ENCODE assay signal across 8 cellular contexts in the genomic region with DNA sequence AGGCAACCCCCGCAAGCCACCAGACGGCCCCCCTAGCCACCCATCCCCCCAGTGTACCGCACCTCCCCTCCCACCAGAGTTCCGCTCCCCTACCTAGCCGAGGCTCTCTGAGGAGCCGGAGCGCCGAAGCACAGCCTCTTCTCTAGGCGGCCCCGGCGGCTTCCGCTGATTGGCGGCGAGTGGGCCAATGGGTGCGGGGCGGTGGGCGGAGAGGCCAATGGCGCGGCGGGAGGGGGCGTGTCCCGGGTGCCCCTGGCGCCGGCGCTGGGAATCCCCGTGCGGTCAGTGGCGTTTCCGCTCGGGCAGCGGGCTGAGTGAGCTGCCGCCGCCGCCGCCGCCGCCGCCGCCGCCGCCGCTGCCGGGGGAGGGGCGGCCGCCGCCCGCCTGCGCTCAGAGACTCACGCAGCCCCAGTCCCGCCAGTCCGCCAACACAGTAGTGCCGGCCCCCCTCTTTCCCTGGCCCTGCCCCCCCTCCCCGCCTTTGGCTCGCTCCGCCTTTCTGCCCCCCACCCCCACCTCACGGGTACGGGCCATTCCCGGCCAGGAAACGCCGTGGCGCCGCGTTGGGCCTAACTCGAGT. TPM values are rescaled to one million over a fixed set of nuclear protein-coding genes. Genes with fewer than 3 reads are reported as not detected.
DNase-seq lines count a peak whose midpoint lies in the region; ATAC-seq and TF ChIP-seq lines count a peak whose summit lies in the region.

A gene with protein sequence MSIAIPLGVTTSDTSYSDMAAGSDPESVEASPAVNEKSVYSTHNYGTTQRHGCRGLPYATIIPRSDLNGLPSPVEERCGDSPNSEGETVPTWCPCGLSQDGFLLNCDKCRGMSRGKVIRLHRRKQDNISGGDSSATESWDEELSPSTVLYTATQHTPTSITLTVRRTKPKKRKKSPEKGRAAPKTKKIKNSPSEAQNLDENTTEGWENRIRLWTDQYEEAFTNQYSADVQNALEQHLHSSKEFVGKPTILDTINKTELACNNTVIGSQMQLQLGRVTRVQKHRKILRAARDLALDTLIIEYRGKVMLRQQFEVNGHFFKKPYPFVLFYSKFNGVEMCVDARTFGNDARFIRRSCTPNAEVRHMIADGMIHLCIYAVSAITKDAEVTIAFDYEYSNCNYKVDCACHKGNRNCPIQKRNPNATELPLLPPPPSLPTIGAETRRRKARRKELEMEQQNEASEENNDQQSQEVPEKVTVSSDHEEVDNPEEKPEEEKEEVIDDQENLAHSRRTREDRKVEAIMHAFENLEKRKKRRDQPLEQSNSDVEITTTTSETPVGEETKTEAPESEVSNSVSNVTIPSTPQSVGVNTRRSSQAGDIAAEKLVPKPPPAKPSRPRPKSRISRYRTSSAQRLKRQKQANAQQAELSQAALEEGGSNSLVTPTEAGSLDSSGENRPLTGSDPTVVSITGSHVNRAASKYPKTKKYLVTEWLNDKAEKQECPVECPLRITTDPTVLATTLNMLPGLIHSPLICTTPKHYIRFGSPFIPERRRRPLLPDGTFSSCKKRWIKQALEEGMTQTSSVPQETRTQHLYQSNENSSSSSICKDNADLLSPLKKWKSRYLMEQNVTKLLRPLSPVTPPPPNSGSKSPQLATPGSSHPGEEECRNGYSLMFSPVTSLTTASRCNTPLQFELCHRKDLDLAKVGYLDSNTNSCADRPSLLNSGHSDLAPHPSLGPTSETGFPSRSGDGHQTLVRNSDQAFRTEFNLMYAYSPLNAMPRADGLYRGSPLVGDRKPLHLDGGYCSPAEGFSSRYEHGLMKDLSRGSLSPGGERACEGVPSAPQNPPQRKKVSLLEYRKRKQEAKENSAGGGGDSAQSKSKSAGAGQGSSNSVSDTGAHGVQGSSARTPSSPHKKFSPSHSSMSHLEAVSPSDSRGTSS (N-terminal part only) (plus strand): TSS at position 285 of the 580 bp plus-strand sequence. CDS start 31,324 bp downstream, outside the sequence.

- H3K27ac ChIP-seq in left ventricle myocardium inferior (replicated peaks) = peak within 1 kb of the TSS; percentile 98

- H3K36me3 ChIP-seq in left ventricle myocardium inferior = peaks cover 13% of the 10 kb centered on the region

- peaks cover 82% of the 10 kb centered on the region for H3K4me1 ChIP-seq in left ventricle myocardium inferior

- no peaks in the 10 kb centered on the region for H3K27me3 ChIP-seq in left ventricle myocardium inferior (ENCODE audit: low read depth)

- H3K4me3 Mint-ChIP-seq in T-helper 17 cell (peak within 1 kb of the TSS; percentile 98), progenitor cell of endocrine pancreas (ENCODE audit: low read depth) (peak within 1 kb of the TSS; percentile 97)

- ATAC-seq in GM18498 (IDR thresholded peaks at IDR 0.05; ENCODE audit: unreplicated experiment) (peak; percentile 58), HG02884 (IDR thresholded peaks at IDR 0.05; ENCODE audit: unreplicated experiment) (peak; percentile 41), T-helper 17 cell (peak; percentile 67)

- H3K4me3 ChIP-seq in left ventricle myocardium inferior = peak within 1 kb of the TSS; percentile 80

- H3K4me1 Mint-ChIP-seq in T-helper 17 cell (peaks cover 53% of the 10 kb centered on the region), progenitor cell of endocrine pancreas (ENCODE audit: low read depth) (peaks cover 53% of the 10 kb centered on the region)

- H3K9me3 Mint-ChIP-seq in progenitor cell of endocrine pancreas (ENCODE audit: low read depth) = no peaks in the 10 kb centered on the region

- DNase-seq in NCI-H146 treated with DMSO at 0.1 percent for 48 hours (lab: John Stamatoyannopoulos, UW; ENCODE audit: unreplicated experiment) = peak; percentile 65
- DNase-seq in T-helper 17 cell = peak; percentile 99 to 100 (median 100)
- DNase-seq in amygdala (lab: John Stamatoyannopoulos, UW) = peak; percentile 86 to 99 (median 95)
- DNase-seq in left ventricle myocardium inferior = peak; percentile 99
- DNase-seq in progenitor cell of endocrine pancreas (ENCODE audit: low spot score, unreplicated experiment) = peak; percentile 99
- peak; percentile 99 for DNase-seq in ureter (ENCODE audit: low spot score)

- H3K9me3 ChIP-seq in T-helper 17 cell (ENCODE audit: control insufficient read depth, low read length, poor library complexity, severe bottlenecking) (no peaks in the 10 kb centered on the region), left ventricle myocardium inferior (replicated peaks) (no peaks in the 10 kb centered on the region)

- H3K36me3 Mint-ChIP-seq in T-helper 17 cell (ENCODE audit: low read depth) (peaks cover 6% of the 10 kb centered on the region), progenitor cell of endocrine pancreas (ENCODE audit: insufficient read depth) (peaks cover 4% of the 10 kb centered on the region)

- no peak for TF ChIP-seq CTCF in left ventricle myocardium inferior (IDR thresholded peaks at IDR 0.05; ENCODE audit: borderline replicate concordance)
- TF ChIP-seq CTCF in progenitor cell of endocrine pancreas (IDR thresholded peaks at IDR 0.05; ENCODE audit: unreplicated experiment) = no peak

- H3K27me3 Mint-ChIP-seq in T-helper 17 cell (no peaks in the 10 kb centered on the region), progenitor cell of endocrine pancreas (no peaks in the 10 kb centered on the region)

- H3K27ac Mint-ChIP-seq in T-helper 17 cell (peak within 1 kb of the TSS; percentile 100), progenitor cell of endocrine pancreas (peak within 1 kb of the TSS; percentile 100)

- intact Hi-C loops in left ventricle myocardium inferior (cut with micrococcal nuclease) = no loop called here

RNA-seq across cellular contexts. Expression of the gene that starts here (rescaled TPM):
- total RNA-seq in T-helper 17 cell = 100 to 1,000 TPM; 103 to 105 TPM
- 49.9 TPM for total RNA-seq in left ventricle myocardium inferior
- total RNA-seq in progenitor cell of endocrine pancreas = 227 and 233 TPM in 2 replicates
- 182 TPM for total RNA-seq in ureter

Comparison
In these comparisons a context has a peak if more than half of its experiments do, and no peak if none do; other contexts are left out.
1. Peak in every context shown above with its lines: DNase-seq, ATAC-seq, H3K4me3 ChIP-seq and H3K27ac ChIP-seq.